8 cellular contexts compared by ENCODE assay signal in genomic region chr6:26031595-26032386, GRCh38. TPM values are rescaled to one million over a fixed set of nuclear protein-coding genes. Genes with fewer than 3 reads are reported as not detected.
DNase-seq lines count a peak whose midpoint lies in the region; ATAC-seq and TF ChIP-seq lines count a peak whose summit lies in the region.

No MANE protein-coding gene starts in this region.

- POLR2A ChIA-PET in SK-N-SH (lab: Yijun Ruan, JAX): interaction anchor here (0.6 to 7.1 kb wide), 28 partner anchors 10 to 1861 kb away, joined by 3 to 166 read pairs (median 9); a partner anchor contains a TSS
- POLR2A ChIA-PET in activated naive CD8-positive, alpha-beta T cell treated with anti-CD3 and anti-CD28 coated beads, Interleukin-2, amount 10 ng/mL, durations not matched to agents 7 days and 5 days (lab: Charles Lee): interaction anchor here (0.6 to 17.1 kb wide), 45 partner anchors 9 to 1862 kb away, joined by 3 to 1993 read pairs (median 14); partner anchors contain the start of genes HFE and RIPOR2

- peak overlapping the region; percentile 83 for H3K9ac ChIP-seq in SK-N-SH

- H3K4me3 ChIP-seq in SK-N-SH (ENCODE audit: low read depth in 2 of 2, low read length in 1 of 2) (peak overlapping the region; percentile 73 to 84), osteoblast (ENCODE audit: insufficient read depth, low read length) (peak overlapping the region; percentile 77), aorta (ENCODE audit: low read length in 2 of 2) (peak overlapping the region; percentile 9 to 37)

- peak overlapping the region; percentile 92 to 99 for H3K27ac ChIP-seq in SK-N-SH (ENCODE audit: low read depth in 2 of 2, low read length in 1 of 2)
- peak overlapping the region; percentile 90 for H3K27ac ChIP-seq in osteoblast (ENCODE audit: low read depth, low read length)
- no peak overlapping the region for H3K27ac ChIP-seq in aorta (ENCODE audit: low read depth in 1 of 2, low read length in 2 of 2)

- peak; percentile 52 to 61; a peak in 2 of 4 replicates for TF ChIP-seq EP300 in SK-N-SH (IDR thresholded peaks at IDR 0.05; ENCODE audit: borderline replicate concordance in 1 of 2, low read depth in 1 of 2, low read length in 1 of 2)

- DNase-seq in NCI-H1092 (lab: John Stamatoyannopoulos, UW): peak; percentile 93
- peak; percentile 89 for DNase-seq in SK-N-SH
- DNase-seq in activated naive CD8-positive, alpha-beta T cell treated with anti-CD3 and anti-CD28 coated beads, Interleukin-2, amount 10 ng/mL, durations not matched to agents 7 days and 5 days: peak; percentile 84
- DNase-seq in head of caudate nucleus: peak in 41 of 42 donors; percentile 49 to 93 (median 79)
- DNase-seq in osteoblast (ENCODE audit: insufficient read length, low spot score, missing footprints): peak; percentile 93
- DNase-seq in aorta: peak; percentile 84 to 86

- CTCF ChIA-PET in SK-N-SH (lab: Yijun Ruan, JAX): interaction anchor here (0.8 to 3.5 kb wide), 4 partner anchors 11 to 218 kb away, joined by 3 to 18 read pairs (median 4); a partner anchor contains a TSS

- no peaks in the 10 kb centered on the region for H3K9me2 ChIP-seq in SK-N-SH

- under 1% methylated on average over 37 of the region's 46 CpGs for WGBS in SK-N-SH (ENCODE audit: low lambda C conversion rate)
- 2 to 3% methylated on average over 46 of the region's 46 CpGs for WGBS in aorta, 2 donors

- H2AFZ ChIP-seq in SK-N-SH (ENCODE audit: low read depth): peak overlapping the region; percentile 75
- peak overlapping the region; percentile 93 for H2AFZ ChIP-seq in osteoblast (ENCODE audit: low read length)

- H3K27ac Mint-ChIP-seq in activated naive CD8-positive, alpha-beta T cell treated with anti-CD3 and anti-CD28 coated beads, Interleukin-2, amount 10 ng/mL, durations not matched to agents 7 days and 5 days: peak overlapping the region; percentile 98

- TF ChIP-seq RAD21 in SK-N-SH (IDR thresholded peaks at IDR 0.05; ENCODE audit: low read length): no peak

- H3K4me3 Mint-ChIP-seq in activated naive CD8-positive, alpha-beta T cell treated with anti-CD3 and anti-CD28 coated beads, Interleukin-2, amount 10 ng/mL, durations not matched to agents 7 days and 5 days: peak overlapping the region; percentile 88

- TF ChIP-seq CTCF in GM12872 (IDR thresholded peaks at IDR 0.05; ENCODE audit: insufficient read depth, low read depth, low read length) (0 out of 3 replicates have a peak, but pooled peaks have one; percentile 28), SK-N-SH (IDR thresholded peaks at IDR 0.05) (peak; percentile 30), osteoblast (IDR thresholded peaks at IDR 0.05; ENCODE audit: extremely low read depth, low read depth, low read length) (peak; percentile 14)

- H4K20me1 ChIP-seq in SK-N-SH (ENCODE audit: insufficient read depth) (no peaks in the 10 kb centered on the region), osteoblast (ENCODE audit: insufficient read depth, low read length) (no peaks in the 10 kb centered on the region)

- H3K27me3 Mint-ChIP-seq in activated naive CD8-positive, alpha-beta T cell treated with anti-CD3 and anti-CD28 coated beads, Interleukin-2, amount 10 ng/mL, durations not matched to agents 7 days and 5 days: peaks cover 3% of the 10 kb centered on the region

- peak; percentile 55 for ATAC-seq in HG02642 (IDR thresholded peaks at IDR 0.05; ENCODE audit: poor library complexity, unreplicated experiment)
- peak; percentile 66 for ATAC-seq in activated naive CD8-positive, alpha-beta T cell treated with anti-CD3 and anti-CD28 coated beads, Interleukin-2, amount 10 ng/mL, durations not matched to agents 7 days and 5 days (ENCODE audit: low read depth)
- ATAC-seq in aorta (ENCODE audit: low FRiP score): peak; percentile 92

- H3K36me3 ChIP-seq in SK-N-SH (replicated peaks in 1 of 2; ENCODE audit: control insufficient read depth in 1 of 2, insufficient read depth in 2 of 2, low read length in 1 of 2) (no peaks in the 10 kb centered on the region), osteoblast (ENCODE audit: insufficient read depth, low read length) (no peaks in the 10 kb centered on the region), aorta (ENCODE audit: control insufficient read depth in 1 of 2, insufficient read depth in 2 of 2, low read length in 1 of 2) (no peaks in the 10 kb centered on the region)

- H3K79me2 ChIP-seq in SK-N-SH (ENCODE audit: insufficient read depth) (no peaks in the 10 kb centered on the region), osteoblast (ENCODE audit: insufficient read depth, low read length) (no peaks in the 10 kb centered on the region)

- H3K9me3 Mint-ChIP-seq in activated naive CD8-positive, alpha-beta T cell treated with anti-CD3 and anti-CD28 coated beads, Interleukin-2, amount 10 ng/mL, durations not matched to agents 7 days and 5 days: no peaks in the 10 kb centered on the region

- no peaks in the 10 kb centered on the region for H3K9me3 ChIP-seq in SK-N-SH
- no peaks in the 10 kb centered on the region for H3K9me3 ChIP-seq in osteoblast (ENCODE audit: low read depth, low read length)
- H3K9me3 ChIP-seq in aorta (ENCODE audit: control insufficient read depth, low read length): no peaks in the 10 kb centered on the region

- H3K27me3 ChIP-seq in SK-N-SH (ENCODE audit: insufficient read depth): no peaks in the 10 kb centered on the region
- no peaks in the 10 kb centered on the region for H3K27me3 ChIP-seq in osteoblast (ENCODE audit: insufficient read depth, low read length)
- peaks cover 0 to 3% of the 10 kb centered on the region in 2 donors for H3K27me3 ChIP-seq in aorta (ENCODE audit: control insufficient read depth in 1 of 2, insufficient read depth in 2 of 2, low read length in 1 of 2)

- H3K36me3 Mint-ChIP-seq in activated naive CD8-positive, alpha-beta T cell treated with anti-CD3 and anti-CD28 coated beads, Interleukin-2, amount 10 ng/mL, durations not matched to agents 7 days and 5 days: peaks cover 4% of the 10 kb centered on the region

- H3F3A ChIP-seq in SK-N-SH (replicated peaks; ENCODE audit: insufficient read depth): peaks cover 51% of the 10 kb centered on the region

- H3K4me1 Mint-ChIP-seq in activated naive CD8-positive, alpha-beta T cell treated with anti-CD3 and anti-CD28 coated beads, Interleukin-2, amount 10 ng/mL, durations not matched to agents 7 days and 5 days: peaks cover 66% of the 10 kb centered on the region

- H3K4me1 ChIP-seq in SK-N-SH (ENCODE audit: control insufficient read depth in 1 of 2, insufficient read depth in 2 of 2, low read depth in 1 of 2, low read length in 1 of 2): peaks cover 10 to 23% of the 10 kb centered on the region in 2 experiments; a peak in 3 of 4 replicates
- H3K4me1 ChIP-seq in osteoblast (ENCODE audit: insufficient read depth, low read length): peaks cover 25% of the 10 kb centered on the region
- no peaks in the 10 kb centered on the region for H3K4me1 ChIP-seq in aorta (ENCODE audit: control insufficient read depth in 1 of 2, insufficient read depth in 2 of 2, low read length in 2 of 2)

- H3K4me2 ChIP-seq in SK-N-SH (peak overlapping the region; percentile 76), osteoblast (ENCODE audit: insufficient read depth, low read length) (peak overlapping the region; percentile 94)

- intact Hi-C loops in head of caudate nucleus (cut with DNase I) (no loop called here), aorta (cut with DNase I) (loop anchor here (2.0 to 10.0 kb wide), 2 partner anchors 23 to 153 kb away; a partner anchor contains a TSS)

TF ChIP-seq in SK-N-SH, 30 proteins besides CTCF, POLR2A, EP300 and RAD21 (continues in another document):
- TF ChIP-seq SIN3A (IDR thresholded peaks at IDR 0.05; ENCODE audit: borderline replicate concordance, low read depth, low read length) (peak; percentile 99), CHD2 (IDR thresholded peaks at IDR 0.05; ENCODE audit: low read length, partially characterized antibody) (peak; percentile 79), USF2 (IDR thresholded peaks at IDR 0.05; ENCODE audit: borderline replicate concordance, low read depth, low read length) (no peak), TEAD4 (IDR thresholded peaks at IDR 0.05; ENCODE audit: borderline replicate concordance, insufficient read depth) (0 out of 2 replicates have a peak, but pooled peaks have one; percentile 28), RFX5 (IDR thresholded peaks at IDR 0.05; ENCODE audit: low read length) (no peak), POLR2AphosphoS5 (IDR thresholded peaks at IDR 0.05; ENCODE audit: low read depth, low read length) (peak; percentile 99), SMC3 (IDR thresholded peaks at IDR 0.05; ENCODE audit: low read depth, low read length) (no peak), MXI1 (IDR thresholded peaks at IDR 0.05; ENCODE audit: low read depth, low read length) (peak; percentile 84)

RNA-seq across cellular contexts. Expression of gene HFE, which starts 55.4 kb away (rescaled TPM):
- polyA plus RNA-seq in SK-N-SH (2012; rRNA removed) (not detected in 2 replicates), aorta (1 to 10 TPM; 3.9 to 6.7 TPM)
- polyA plus RNA-seq in SK-N-SH (2012; cell fraction: cytosol; rRNA removed): not detected in 2 replicates
- not detected in 2 replicates for polyA plus RNA-seq in SK-N-SH (2012; cell fraction: nucleus; rRNA removed)
- total RNA-seq in activated naive CD8-positive, alpha-beta T cell treated with anti-CD3 and anti-CD28 coated beads, Interleukin-2, amount 10 ng/mL, durations not matched to agents 7 days and 5 days: 1 to 10 TPM; 5.0 to 7.2 TPM
- total RNA-seq in osteoblast (14.1 and 15.9 TPM in 2 replicates), aorta (10 to 100 TPM in 1 of 2 donors, 1 to 10 TPM in 1; 5.6 to 17.9 TPM)

Comparison
In these comparisons a context has a peak if more than half of its experiments do, and no peak if none do; other contexts are left out.
1. H3K27ac ChIP-seq: peak in SK-N-SH (2 of 2) and osteoblast (single experiment); none in aorta (0 of 2).
2. H3K4me3 ChIP-seq: peak in every context shown above with its lines; median percentile 78 in SK-N-SH; 77 in osteoblast; 23 in aorta.
3. Peak in every context shown above with its lines, with median percentiles within 50 percentile points of each other: CTCF ChIP-seq, ATAC-seq and DNase-seq.